Comparison of ENCODE assay signal across 2 cellular contexts in the genomic region with DNA sequence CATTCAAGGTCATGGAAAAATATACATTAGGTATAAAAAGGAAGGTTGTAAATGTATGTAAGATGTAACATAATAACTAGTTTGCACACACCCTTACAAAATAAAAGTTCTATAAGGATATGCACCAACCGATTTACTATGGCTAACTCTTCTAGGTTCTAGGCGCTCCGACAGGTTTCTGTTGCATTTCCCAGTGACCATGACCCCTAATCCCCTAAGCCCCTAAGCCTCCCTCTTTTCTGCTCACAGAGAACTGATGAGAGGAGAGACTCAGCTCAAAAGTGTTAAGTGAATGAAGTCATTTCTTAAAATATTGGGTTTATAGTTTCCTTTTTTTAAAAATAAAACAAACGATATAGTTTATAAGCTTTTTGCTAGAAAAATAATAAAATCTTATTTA.
TF ChIP-seq lines count a peak whose summit lies in the region.

No MANE protein-coding gene starts in this region.

TF ChIP-seq in HEK293, 187 proteins besides CTCF, POLR2A, EP300 and RAD21 (continued from another document):
- TF ChIP-seq, protein P1, sequence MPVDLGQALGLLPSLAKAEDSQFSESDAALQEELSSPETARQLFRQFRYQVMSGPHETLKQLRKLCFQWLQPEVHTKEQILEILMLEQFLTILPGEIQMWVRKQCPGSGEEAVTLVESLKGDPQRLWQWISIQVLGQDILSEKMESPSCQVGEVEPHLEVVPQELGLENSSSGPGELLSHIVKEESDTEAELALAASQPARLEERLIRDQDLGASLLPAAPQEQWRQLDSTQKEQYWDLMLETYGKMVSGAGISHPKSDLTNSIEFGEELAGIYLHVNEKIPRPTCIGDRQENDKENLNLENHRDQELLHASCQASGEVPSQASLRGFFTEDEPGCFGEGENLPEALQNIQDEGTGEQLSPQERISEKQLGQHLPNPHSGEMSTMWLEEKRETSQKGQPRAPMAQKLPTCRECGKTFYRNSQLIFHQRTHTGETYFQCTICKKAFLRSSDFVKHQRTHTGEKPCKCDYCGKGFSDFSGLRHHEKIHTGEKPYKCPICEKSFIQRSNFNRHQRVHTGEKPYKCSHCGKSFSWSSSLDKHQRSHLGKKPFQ (tag by site-specific recombination; IDR thresholded peaks at IDR 0.05) = no peak
- no peak for TF ChIP-seq YY1 (tag by site-specific recombination; IDR thresholded peaks at IDR 0.05)
- peak; percentile 79 for TF ChIP-seq SCRT2 (tag by site-specific recombination; IDR thresholded peaks at IDR 0.05)
- TF ChIP-seq ZNF114 (tag by site-specific recombination; IDR thresholded peaks at IDR 0.05) = no peak
- TF ChIP-seq, protein P2, sequence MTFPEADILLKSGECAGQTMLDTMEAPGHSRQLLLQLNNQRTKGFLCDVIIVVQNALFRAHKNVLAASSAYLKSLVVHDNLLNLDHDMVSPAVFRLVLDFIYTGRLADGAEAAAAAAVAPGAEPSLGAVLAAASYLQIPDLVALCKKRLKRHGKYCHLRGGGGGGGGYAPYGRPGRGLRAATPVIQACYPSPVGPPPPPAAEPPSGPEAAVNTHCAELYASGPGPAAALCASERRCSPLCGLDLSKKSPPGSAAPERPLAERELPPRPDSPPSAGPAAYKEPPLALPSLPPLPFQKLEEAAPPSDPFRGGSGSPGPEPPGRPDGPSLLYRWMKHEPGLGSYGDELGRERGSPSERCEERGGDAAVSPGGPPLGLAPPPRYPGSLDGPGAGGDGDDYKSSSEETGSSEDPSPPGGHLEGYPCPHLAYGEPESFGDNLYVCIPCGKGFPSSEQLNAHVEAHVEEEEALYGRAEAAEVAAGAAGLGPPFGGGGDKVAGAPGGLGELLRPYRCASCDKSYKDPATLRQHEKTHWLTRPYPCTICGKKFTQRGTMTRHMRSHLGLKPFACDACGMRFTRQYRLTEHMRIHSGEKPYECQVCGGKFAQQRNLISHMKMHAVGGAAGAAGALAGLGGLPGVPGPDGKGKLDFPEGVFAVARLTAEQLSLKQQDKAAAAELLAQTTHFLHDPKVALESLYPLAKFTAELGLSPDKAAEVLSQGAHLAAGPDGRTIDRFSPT (tag by site-specific recombination; IDR thresholded peaks at IDR 0.05) = no peak
- no peak for TF ChIP-seq ZNF48 (tag by site-specific recombination; IDR thresholded peaks at IDR 0.05)

TF ChIP-seq in IMR-90, 13 proteins besides CTCF, POLR2A, EP300 and RAD21 (continued from another document):
- TF ChIP-seq ELK1 (IDR thresholded peaks at IDR 0.05; ENCODE audit: borderline replicate concordance, low read depth, low read length) = no peak
- no peak for TF ChIP-seq BHLHE40 (IDR thresholded peaks at IDR 0.05; ENCODE audit: low read depth, low read length)
- TF ChIP-seq SMC3 (IDR thresholded peaks at IDR 0.05; ENCODE audit: low read depth, low read length) = no peak
